33 cellular contexts compared by ENCODE assay signal in the genomic region with DNA sequence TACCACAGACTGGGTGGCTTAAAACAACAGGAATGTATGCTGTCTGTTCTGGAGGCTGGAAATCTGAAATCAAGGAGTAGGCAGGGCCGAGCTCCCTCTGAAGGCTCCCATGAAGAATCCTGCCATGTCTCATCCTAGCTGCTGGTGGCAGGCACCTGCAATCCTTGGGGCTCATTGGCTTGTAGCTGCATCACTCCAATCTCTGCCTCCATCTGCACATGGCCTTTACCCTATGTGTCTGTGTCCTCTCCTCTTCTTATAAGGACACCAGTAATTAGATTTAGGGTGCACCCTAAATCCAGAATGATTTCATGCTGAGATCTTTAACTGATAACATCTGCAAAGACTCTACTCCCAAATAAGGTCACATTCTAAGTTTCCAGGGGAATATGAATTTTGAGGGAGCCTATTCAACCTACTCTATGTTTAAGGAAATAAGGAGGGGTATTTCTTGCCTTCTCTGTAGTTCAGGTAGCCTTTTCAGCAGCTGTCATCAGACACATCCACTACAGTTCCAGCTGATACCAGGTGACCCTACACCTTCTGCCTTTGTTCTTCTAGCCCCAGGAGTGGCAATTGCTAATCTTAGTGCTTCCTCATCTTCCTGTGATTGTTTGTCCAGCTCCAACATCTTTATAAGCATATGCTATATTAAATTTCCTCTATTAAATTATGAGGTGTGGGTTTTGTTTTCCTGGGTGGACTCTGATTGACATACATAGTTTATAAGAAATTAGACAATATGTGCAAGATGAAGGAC.
"Had no signal": no experiment of that assay in that cellular context is flagged by ENCODE, and none has a peak within 500 bp of the region (broad histone marks: within the 10 kb centered on the region; RNA-seq: fewer than 3 reads in every experiment).

No MANE protein-coding gene starts in this region.

- H3K4me3 ChIP-seq: adrenal gland, body of pancreas, MG63, Peyer's patch, SJSA1 had no signal

- H3K4me1 Mint-ChIP-seq: activated CD4-positive, alpha-beta T cell treated with anti-CD3 and anti-CD28 coated beads for 36 hours; activated CD4-positive, alpha-beta T cell treated with anti-CD3 and anti-CD28 coated beads, Interleukin-2, amount 10 ng/mL, durations not matched to agents 7 days and 5 days had no signal

- H3K36me3 Mint-ChIP-seq: activated CD4-positive, alpha-beta memory T cell treated with anti-CD3 and anti-CD28 coated beads for 36 hours; activated naive CD4-positive, alpha-beta T cell treated with anti-CD3 and anti-CD28 coated beads, Interleukin-2, amount 50 U/mL, for 72 hours had no signal

- H3K27me3 ChIP-seq: adrenal gland, body of pancreas, MG63, Peyer's patch, SJSA1 had no signal

- H3K27ac Mint-ChIP-seq: activated CD4-positive, alpha-beta memory T cell treated with anti-CD3 and anti-CD28 coated beads for 36 hours; activated CD4-positive, alpha-beta T cell treated with anti-CD3 and anti-CD28 coated beads for 36 hours; activated CD4-positive, alpha-beta T cell treated with anti-CD3 and anti-CD28 coated beads, Interleukin-2, amount 10 ng/mL, durations not matched to agents 7 days and 5 days; activated naive CD4-positive, alpha-beta T cell treated with anti-CD3 and anti-CD28 coated beads for 36 hours; activated naive CD4-positive, alpha-beta T cell treated with anti-CD3 and anti-CD28 coated beads, Interleukin-2, amount 50 U/mL, for 72 hours; activated T-helper 1 cell treated with anti-CD3 and anti-CD28 coated beads, Interleukin-12 subunit alpha, Interleukin-12 subunit beta, Interleukin-2, Interleukin-4 antibody, amounts not matched to agents 30 ng/mL and 10 ng/mL and 1 ng/mL, durations not matched to agents 14 hours and 24 hours and 36 hours had no signal

- H3K36me3 ChIP-seq: adrenal gland, MG63, Peyer's patch, SJSA1 had no signal

- H3K9me3 ChIP-seq: adrenal gland, body of pancreas, MG63, Peyer's patch, SJSA1 had no signal

- ATAC-seq: activated CD4-positive, alpha-beta T cell treated with anti-CD3 and anti-CD28 coated beads for 36 hours; activated CD4-positive, CD25-positive, alpha-beta regulatory T cell treated with anti-CD3 and anti-CD28 coated beads, Interleukin-2, amount 50 U/mL, for 24 hours; activated naive CD4-positive, alpha-beta T cell treated with anti-CD3 and anti-CD28 coated beads, Interleukin-2, amount 50 U/mL, for 72 hours; activated T-cell treated with anti-CD3 and anti-CD28 coated beads, Interleukin-2, amount 50 U/mL, for 4 hours; body of pancreas; PC-3 had no signal

- H3K27ac ChIP-seq: adrenal gland, body of pancreas, Peyer's patch, SJSA1 had no signal

- H3K9me3 Mint-ChIP-seq: activated CD4-positive, alpha-beta memory T cell treated with anti-CD3 and anti-CD28 coated beads for 36 hours; activated CD4-positive, alpha-beta T cell treated with anti-CD3 and anti-CD28 coated beads, Interleukin-2, amount 10 ng/mL, durations not matched to agents 7 days and 5 days; activated naive CD4-positive, alpha-beta T cell treated with anti-CD3 and anti-CD28 coated beads for 36 hours; activated naive CD4-positive, alpha-beta T cell treated with anti-CD3 and anti-CD28 coated beads, Interleukin-2, amount 50 U/mL, for 72 hours; activated T-cell treated with anti-CD3 and anti-CD28 coated beads, Interleukin-2, amount 50 U/mL, for 4 hours; activated T-helper 1 cell treated with anti-CD3 and anti-CD28 coated beads, Interleukin-12 subunit alpha, Interleukin-12 subunit beta, Interleukin-2, Interleukin-4 antibody, amounts not matched to agents 30 ng/mL and 10 ng/mL and 1 ng/mL, durations not matched to agents 14 hours and 24 hours and 36 hours had no signal

- H3K4me3 Mint-ChIP-seq: activated CD4-positive, alpha-beta memory T cell treated with anti-CD3 and anti-CD28 coated beads for 36 hours; activated CD4-positive, alpha-beta T cell treated with anti-CD3 and anti-CD28 coated beads for 36 hours; activated CD4-positive, alpha-beta T cell treated with anti-CD3 and anti-CD28 coated beads, Interleukin-2, amount 10 ng/mL, durations not matched to agents 7 days and 5 days; activated naive CD4-positive, alpha-beta T cell treated with anti-CD3 and anti-CD28 coated beads for 36 hours; activated T-cell treated with anti-CD3 and anti-CD28 coated beads, Interleukin-2, amount 50 U/mL, for 4 hours; activated T-helper 1 cell treated with anti-CD3 and anti-CD28 coated beads, Interleukin-12 subunit alpha, Interleukin-12 subunit beta, Interleukin-2, Interleukin-4 antibody, amounts not matched to agents 30 ng/mL and 10 ng/mL and 1 ng/mL, durations not matched to agents 14 hours and 24 hours and 36 hours had no signal

- H3K27me3 Mint-ChIP-seq: activated CD4-positive, alpha-beta memory T cell treated with anti-CD3 and anti-CD28 coated beads for 36 hours; activated CD4-positive, alpha-beta T cell treated with anti-CD3 and anti-CD28 coated beads for 36 hours; activated CD4-positive, alpha-beta T cell treated with anti-CD3 and anti-CD28 coated beads, Interleukin-2, amount 10 ng/mL, durations not matched to agents 7 days and 5 days had no signal

- DNase-seq: activated CD4-positive, alpha-beta memory T cell treated with anti-CD3 and anti-CD28 coated beads for 36 hours; activated CD4-positive, alpha-beta T cell treated with anti-CD3 and anti-CD28 coated beads for 36 hours; activated CD4-positive, alpha-beta T cell treated with anti-CD3 and anti-CD28 coated beads, Interleukin-2, amount 10 ng/mL, durations not matched to agents 7 days and 5 days; activated CD8-positive, alpha-beta memory T cell treated with anti-CD3 and anti-CD28 coated beads, Interleukin-2, amount 50 U/mL, for 4 hours; activated gamma-delta T cell treated with Interleukin-2 at 50 U/mL for 16 hours; activated naive CD4-positive, alpha-beta T cell treated with anti-CD3 and anti-CD28 coated beads for 36 hours; activated T-cell treated with anti-CD3 and anti-CD28 coated beads for 4 hours; activated T-cell treated with anti-CD3 and anti-CD28 coated beads, Interleukin-2, amount 50 U/mL, for 4 hours; adrenal gland; body of pancreas; central memory CD4-positive, alpha-beta T cell; Karpas-422; KBM-7; MG63; NCI-H1092; NCI-H146; NCI-H187; NCI-H2029 treated with DMSO at 0.1 percent for 48 hours; NCI-H2107; NCI-H2171; NCI-H510A; NCI-H526; NCI-H748 treated with DMSO at 0.1 percent for 48 hours; NK-92 treated with Interleukin-12 subunit alpha and Interleukin-12 subunit beta, amount 100 ng/mL, for 24 hours; PC-3; Peyer's patch; RPMI8226; SHP77 treated with DMSO at 0.1 percent for 48 hours; T1000 had no signal
